ENCODE assay signal across 9 cellular contexts in the genomic region with DNA sequence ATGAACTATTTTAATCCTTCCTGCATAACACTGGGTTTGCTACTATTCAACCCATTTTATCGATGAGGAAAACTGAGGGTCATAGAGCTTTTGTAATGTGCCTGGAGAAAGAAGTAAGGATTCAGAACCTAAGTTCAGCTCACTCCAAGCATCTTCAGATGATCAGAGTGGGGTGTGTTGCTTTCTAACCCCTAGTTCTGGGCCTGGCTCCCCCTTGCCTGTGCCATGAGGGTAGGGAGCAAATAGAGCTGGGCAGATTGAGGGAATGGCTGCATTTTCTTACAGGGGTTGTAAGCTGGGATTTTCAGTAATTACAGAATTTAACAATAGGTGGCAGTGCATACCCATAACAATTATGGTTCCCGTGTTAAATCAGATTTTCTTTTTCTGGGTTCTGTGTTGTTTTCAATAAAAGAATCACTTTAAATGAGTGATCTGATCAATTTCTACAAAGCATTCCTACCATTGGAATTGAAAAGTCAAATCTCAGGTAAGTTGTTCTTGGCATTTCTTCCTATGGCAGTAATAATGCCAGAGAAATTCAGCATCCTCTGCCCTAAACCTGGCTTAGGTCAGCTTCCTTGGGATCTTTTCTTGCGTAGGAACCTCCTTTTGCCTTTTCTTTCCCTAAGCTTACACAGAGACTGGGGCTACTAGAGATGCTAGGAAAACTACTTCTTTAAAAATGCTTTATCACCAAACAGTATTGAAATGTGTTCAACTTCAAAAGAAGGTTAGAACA. TPM values are rescaled to one million over a fixed set of nuclear protein-coding genes. Genes with fewer than 3 reads are reported as not detected.
DNase-seq lines count a peak whose midpoint lies in the region; ATAC-seq, FAIRE-seq and TF ChIP-seq lines count a peak whose summit lies in the region.
"Had no signal": no experiment of that assay in that cellular context is flagged by ENCODE, and none has a peak within 500 bp of the region (broad histone marks: within the 10 kb centered on the region; RNA-seq: fewer than 3 reads in every experiment).

No MANE protein-coding gene starts in this region.

- H3K36me3 ChIP-seq in astrocyte (ENCODE audit: insufficient read depth, low read length) (peaks cover 4% of the 10 kb centered on the region), kidney epithelial cell (ENCODE audit: control insufficient read depth, insufficient read depth, low read length) (no peaks in the 10 kb centered on the region)

- H3K4me2 ChIP-seq in astrocyte (ENCODE audit: low read length) = no peak overlapping the region

- no peak overlapping the region for H3K4me3 ChIP-seq in astrocyte (ENCODE audit: insufficient read depth, low read depth, low read length)
- H3K4me3 ChIP-seq in kidney epithelial cell (ENCODE audit: low read depth, low read length) = no peak overlapping the region

- H3K9me3 Mint-ChIP-seq in astrocyte (ENCODE audit: unreplicated experiment) = no peaks in the 10 kb centered on the region
- H3K9me3 Mint-ChIP-seq in type B pancreatic cell = no peaks in the 10 kb centered on the region

- H3K27ac ChIP-seq in astrocyte (ENCODE audit: low read depth, low read length) = peak overlapping the region; percentile 31

- H3K27ac Mint-ChIP-seq in astrocyte (ENCODE audit: unreplicated experiment) = peak overlapping the region; percentile 78
- H3K27ac Mint-ChIP-seq in type B pancreatic cell = no peak overlapping the region

- H3K79me2 ChIP-seq in astrocyte (ENCODE audit: insufficient read depth, low read length) = peaks cover 66% of the 10 kb centered on the region

- DNase-seq in D341Med (ENCODE audit: low spot score) (peak; percentile 57), GM20000 (ENCODE audit: low spot score) (peak; percentile 49), NAMALWA (ENCODE audit: low spot score) (peak; percentile 61), astrocyte (ENCODE audit: low read depth) (no peak), kidney epithelial cell (ENCODE audit: low read depth) (no peak), type B pancreatic cell (ENCODE audit: extremely low spot score, unreplicated experiment) (no peak), NCI-H345 (lab: John Stamatoyannopoulos, UW) (no peak)

- peak; percentile 13 for FAIRE-seq in astrocyte (lab: Jason Lieb, UNC)

- TF ChIP-seq CTCF in GM20000 (IDR thresholded peaks at IDR 0.05; ENCODE audit: extremely low read depth, missing control alignments) = peak; percentile 12
- peak; percentile 62 for TF ChIP-seq CTCF in astrocyte (IDR thresholded peaks at IDR 0.05; ENCODE audit: insufficient read depth, low read depth, low read length)
- peak; percentile 31 for TF ChIP-seq CTCF in kidney epithelial cell (IDR thresholded peaks at IDR 0.05; ENCODE audit: insufficient read depth, low read length, poor library complexity, severe bottlenecking)
- TF ChIP-seq CTCF in type B pancreatic cell (conservative IDR thresholded peaks at IDR 0.05) = peak; percentile 74

- H3K36me3 Mint-ChIP-seq in astrocyte (ENCODE audit: low read depth, unreplicated experiment) (peaks cover 10% of the 10 kb centered on the region), type B pancreatic cell (peaks cover 4% of the 10 kb centered on the region)

- H3K9me3 ChIP-seq in astrocyte (ENCODE audit: insufficient read depth, low read depth, low read length) = no peaks in the 10 kb centered on the region

- H3K4me1 ChIP-seq in astrocyte (ENCODE audit: insufficient read depth, low read length) = peaks cover 31% of the 10 kb centered on the region

- no peak overlapping the region for H2AFZ ChIP-seq in astrocyte (ENCODE audit: low read depth, low read length)

- H3K27me3 Mint-ChIP-seq in astrocyte (ENCODE audit: low read depth, unreplicated experiment) (no peaks in the 10 kb centered on the region), type B pancreatic cell (no peaks in the 10 kb centered on the region)

- H3K9ac ChIP-seq in astrocyte (ENCODE audit: low read length) = peak overlapping the region; percentile 58

- no peak overlapping the region for H3K4me3 Mint-ChIP-seq in astrocyte (ENCODE audit: unreplicated experiment)
- no peak overlapping the region for H3K4me3 Mint-ChIP-seq in type B pancreatic cell

- H3K4me1 Mint-ChIP-seq in astrocyte (ENCODE audit: low read depth, unreplicated experiment) (peaks cover 44% of the 10 kb centered on the region), type B pancreatic cell (ENCODE audit: unreplicated experiment) (peaks cover 29% of the 10 kb centered on the region)

- H4K20me1 ChIP-seq in astrocyte (ENCODE audit: insufficient read depth, low read length) = peaks cover 28% of the 10 kb centered on the region

- H3K27me3 ChIP-seq in astrocyte (ENCODE audit: insufficient read depth, low read length) (no peaks in the 10 kb centered on the region), kidney epithelial cell (ENCODE audit: control insufficient read depth, insufficient read depth, low read length) (no peaks in the 10 kb centered on the region)

- ATAC-seq in HG03469 (IDR thresholded peaks at IDR 0.05; ENCODE audit: unreplicated experiment) = no peak

RNA-seq across cellular contexts. Expression of a gene that starts 45.2 kb away (rescaled TPM):
- total RNA-seq in astrocyte (21.3 and 27.7 TPM in 2 replicates), kidney epithelial cell (5.8 and 6.4 TPM in 2 replicates), type B pancreatic cell (ENCODE audit: low replicate concordance) (0.43 and 13.3 TPM in 2 replicates)
- total RNA-seq: T-helper 1 cell treated with Interleukin-12 subunit alpha and Interleukin-12 subunit beta and Interleukin-4 antibody, amounts not matched to agents 30 ng/mL and 1 ng/mL, for 36 hours had no signal

Comparison
In these comparisons a context has a peak if more than half of its experiments do, and no peak if none do; other contexts are left out.
1. DNase-seq: peak in D341Med (single experiment), GM20000 (single experiment) and NAMALWA (single experiment); none in astrocyte (single experiment), kidney epithelial cell (single experiment), type B pancreatic cell (single experiment) and NCI-H345 (single experiment).
2. CTCF ChIP-seq: peak in every context shown above with its lines; median percentile 74 in type B pancreatic cell; 62 in astrocyte; 31 in kidney epithelial cell; 12 in GM20000.